ENCODE assay signal across 9 cellular contexts in genomic region chr10:26805567-26806245, GRCh38. TPM values are rescaled to one million over a fixed set of nuclear protein-coding genes. Genes with fewer than 3 reads are reported as not detected.
DNase-seq lines count a peak whose midpoint lies in the region; ATAC-seq and TF ChIP-seq lines count a peak whose summit lies in the region.
"Had no signal": no experiment of that assay in that cellular context is flagged by ENCODE, and none has a peak within 500 bp of the region (broad histone marks: within the 10 kb centered on the region; RNA-seq: fewer than 3 reads in every experiment).

No MANE protein-coding gene starts in this region.

- no peak overlapping the region for H3K4me3 ChIP-seq in CD8-positive, alpha-beta T cell (ENCODE audit: low read depth, low read length)
- H3K4me3 ChIP-seq in cardiac fibroblast (replicated peaks in 1 of 2; ENCODE audit: low read depth in 2 of 2, low read length in 2 of 2): no peak overlapping the region
- no peak overlapping the region for H3K4me3 ChIP-seq in SJCRH30

- H3K4me1 ChIP-seq in CD8-positive, alpha-beta T cell (ENCODE audit: insufficient read depth, low read length): peaks cover 41% of the 10 kb centered on the region
- H3K4me1 ChIP-seq in SJCRH30: no peaks in the 10 kb centered on the region

- TF ChIP-seq CTCF in CD8-positive, alpha-beta T cell (IDR thresholded peaks at IDR 0.05): no peak
- no peak for TF ChIP-seq CTCF in cardiac fibroblast (IDR thresholded peaks at IDR 0.05; ENCODE audit: low read depth, low read length)

- no peak overlapping the region for H3K27ac ChIP-seq in CD8-positive, alpha-beta T cell (ENCODE audit: low read depth, low read length)
- no peak overlapping the region for H3K27ac ChIP-seq in SJCRH30

- H3K27ac Mint-ChIP-seq in CD8-positive, alpha-beta T cell: peak overlapping the region; percentile 2
- peak overlapping the region; percentile 9 to 64 (median 21) for H3K27ac Mint-ChIP-seq in IgD-negative memory B cell

- H3K27me3 ChIP-seq in CD8-positive, alpha-beta T cell (ENCODE audit: insufficient read depth, low read length): no peaks in the 10 kb centered on the region
- H3K27me3 ChIP-seq in SJCRH30: no peaks in the 10 kb centered on the region

- H3K36me3 Mint-ChIP-seq in CD8-positive, alpha-beta T cell: peaks cover 15% of the 10 kb centered on the region
- H3K36me3 Mint-ChIP-seq in IgD-negative memory B cell: no peaks in the 10 kb centered on the region

- intact Hi-C loops in CD8-positive, alpha-beta T cell (cut with DNase I, micrococcal nuclease): loop anchor here in 1 of 2 experiments (5.0 kb wide), 1 partner anchor 33 kb away; no protein-coding TSS in a partner anchor

- no peaks in the 10 kb centered on the region for H3K27me3 Mint-ChIP-seq in CD8-positive, alpha-beta T cell (ENCODE audit: low read depth)
- no peaks in the 10 kb centered on the region for H3K27me3 Mint-ChIP-seq in IgD-negative memory B cell

- H3K36me3 ChIP-seq in CD8-positive, alpha-beta T cell (ENCODE audit: insufficient read depth, low read length): no peaks in the 10 kb centered on the region
- H3K36me3 ChIP-seq in SJCRH30: no peaks in the 10 kb centered on the region

- H3K9me3 ChIP-seq in CD8-positive, alpha-beta T cell (ENCODE audit: low read length): no peaks in the 10 kb centered on the region
- no peaks in the 10 kb centered on the region for H3K9me3 ChIP-seq in SJCRH30 (replicated peaks)

- POLR2A ChIA-PET in CD8-positive, alpha-beta T cell (lab: Charles Lee): interaction anchor here (0.6 to 1.0 kb wide), 2 partner anchors 14 to 461 kb away, joined by 3 read pairs; no protein-coding TSS in a partner anchor

- H3K4me3 Mint-ChIP-seq in CD8-positive, alpha-beta T cell: peak overlapping the region; percentile 24
- H3K4me3 Mint-ChIP-seq in IgD-negative memory B cell: peak overlapping the region in 2 of 4 donors; percentile 1 to 43

- CTCF ChIA-PET in CD8-positive, alpha-beta T cell (lab: Charles Lee): interaction anchor here (0.6 kb wide), 1 partner anchor 256 kb away, joined by 4 read pairs; no protein-coding TSS in a partner anchor

- no peak for ATAC-seq in CD8-positive, alpha-beta T cell
- ATAC-seq in activated CD4-positive, CD25-positive, alpha-beta regulatory T cell treated with anti-CD3 and anti-CD28 coated beads, Interleukin-2, amount 50 U/mL, for 24 hours: no peak
- no peak for ATAC-seq in HG02798 (IDR thresholded peaks at IDR 0.05; ENCODE audit: poor library complexity, unreplicated experiment)

- peaks cover 81% of the 10 kb centered on the region for H3K4me1 Mint-ChIP-seq in CD8-positive, alpha-beta T cell (ENCODE audit: low read depth)
- H3K4me1 Mint-ChIP-seq in IgD-negative memory B cell: peaks cover 59 to 66% (median 60%) of the 10 kb centered on the region in 3 donors

- no peak for DNase-seq in CD8-positive, alpha-beta T cell
- DNase-seq in cardiac fibroblast (ENCODE audit: low read depth in 2 of 2): peak; percentile 17 to 42
- DNase-seq in myocyte (ENCODE audit: low read depth): peak; percentile 32
- DNase-seq in SJCRH30: no peak
- no peak for DNase-seq in NOMO-1 (lab: John Stamatoyannopoulos, UW; ENCODE audit: unreplicated experiment in 2 of 2)
- DNase-seq: NCI-H2107 had no signal

- no peaks in the 10 kb centered on the region for H3K9me3 Mint-ChIP-seq in CD8-positive, alpha-beta T cell
- H3K9me3 Mint-ChIP-seq in IgD-negative memory B cell: no peaks in the 10 kb centered on the region

RNA-seq across cellular contexts. Expression of gene ABI1, which starts 55.1 kb away (rescaled TPM):
- 10 to 100 TPM; 91.6 to 94.5 TPM for total RNA-seq in CD8-positive, alpha-beta T cell
- polyA plus RNA-seq in IgD-negative memory B cell: 93.8 TPM
- total RNA-seq in myocyte: 43.1 and 62.9 TPM in 2 replicates
- 28.9 TPM for polyA plus RNA-seq in myocyte (2012)
- total RNA-seq in SJCRH30 (2014; rRNA removed; shearing (Covaris generic)): 43.8 and 49.6 TPM in 2 replicates

Comparison
In these comparisons a context has a peak if more than half of its experiments do, and no peak if none do; other contexts are left out.
1. DNase-seq: peak in cardiac fibroblast (2 of 2) and myocyte (single experiment); none in CD8-positive, alpha-beta T cell (0 of 7), SJCRH30 (0 of 2) and NOMO-1 (0 of 2).